ENCODE assay signal across 1 cellular context in genomic region chr21:20023199-20023598, GRCh38.
TF ChIP-seq lines count a peak whose summit lies in the region.

No MANE protein-coding gene starts in this region.

TF ChIP-seq in GM23338, 12 proteins besides CTCF, POLR2A, EP300 and RAD21 (continued from another document):
- TF ChIP-seq, protein P1, sequence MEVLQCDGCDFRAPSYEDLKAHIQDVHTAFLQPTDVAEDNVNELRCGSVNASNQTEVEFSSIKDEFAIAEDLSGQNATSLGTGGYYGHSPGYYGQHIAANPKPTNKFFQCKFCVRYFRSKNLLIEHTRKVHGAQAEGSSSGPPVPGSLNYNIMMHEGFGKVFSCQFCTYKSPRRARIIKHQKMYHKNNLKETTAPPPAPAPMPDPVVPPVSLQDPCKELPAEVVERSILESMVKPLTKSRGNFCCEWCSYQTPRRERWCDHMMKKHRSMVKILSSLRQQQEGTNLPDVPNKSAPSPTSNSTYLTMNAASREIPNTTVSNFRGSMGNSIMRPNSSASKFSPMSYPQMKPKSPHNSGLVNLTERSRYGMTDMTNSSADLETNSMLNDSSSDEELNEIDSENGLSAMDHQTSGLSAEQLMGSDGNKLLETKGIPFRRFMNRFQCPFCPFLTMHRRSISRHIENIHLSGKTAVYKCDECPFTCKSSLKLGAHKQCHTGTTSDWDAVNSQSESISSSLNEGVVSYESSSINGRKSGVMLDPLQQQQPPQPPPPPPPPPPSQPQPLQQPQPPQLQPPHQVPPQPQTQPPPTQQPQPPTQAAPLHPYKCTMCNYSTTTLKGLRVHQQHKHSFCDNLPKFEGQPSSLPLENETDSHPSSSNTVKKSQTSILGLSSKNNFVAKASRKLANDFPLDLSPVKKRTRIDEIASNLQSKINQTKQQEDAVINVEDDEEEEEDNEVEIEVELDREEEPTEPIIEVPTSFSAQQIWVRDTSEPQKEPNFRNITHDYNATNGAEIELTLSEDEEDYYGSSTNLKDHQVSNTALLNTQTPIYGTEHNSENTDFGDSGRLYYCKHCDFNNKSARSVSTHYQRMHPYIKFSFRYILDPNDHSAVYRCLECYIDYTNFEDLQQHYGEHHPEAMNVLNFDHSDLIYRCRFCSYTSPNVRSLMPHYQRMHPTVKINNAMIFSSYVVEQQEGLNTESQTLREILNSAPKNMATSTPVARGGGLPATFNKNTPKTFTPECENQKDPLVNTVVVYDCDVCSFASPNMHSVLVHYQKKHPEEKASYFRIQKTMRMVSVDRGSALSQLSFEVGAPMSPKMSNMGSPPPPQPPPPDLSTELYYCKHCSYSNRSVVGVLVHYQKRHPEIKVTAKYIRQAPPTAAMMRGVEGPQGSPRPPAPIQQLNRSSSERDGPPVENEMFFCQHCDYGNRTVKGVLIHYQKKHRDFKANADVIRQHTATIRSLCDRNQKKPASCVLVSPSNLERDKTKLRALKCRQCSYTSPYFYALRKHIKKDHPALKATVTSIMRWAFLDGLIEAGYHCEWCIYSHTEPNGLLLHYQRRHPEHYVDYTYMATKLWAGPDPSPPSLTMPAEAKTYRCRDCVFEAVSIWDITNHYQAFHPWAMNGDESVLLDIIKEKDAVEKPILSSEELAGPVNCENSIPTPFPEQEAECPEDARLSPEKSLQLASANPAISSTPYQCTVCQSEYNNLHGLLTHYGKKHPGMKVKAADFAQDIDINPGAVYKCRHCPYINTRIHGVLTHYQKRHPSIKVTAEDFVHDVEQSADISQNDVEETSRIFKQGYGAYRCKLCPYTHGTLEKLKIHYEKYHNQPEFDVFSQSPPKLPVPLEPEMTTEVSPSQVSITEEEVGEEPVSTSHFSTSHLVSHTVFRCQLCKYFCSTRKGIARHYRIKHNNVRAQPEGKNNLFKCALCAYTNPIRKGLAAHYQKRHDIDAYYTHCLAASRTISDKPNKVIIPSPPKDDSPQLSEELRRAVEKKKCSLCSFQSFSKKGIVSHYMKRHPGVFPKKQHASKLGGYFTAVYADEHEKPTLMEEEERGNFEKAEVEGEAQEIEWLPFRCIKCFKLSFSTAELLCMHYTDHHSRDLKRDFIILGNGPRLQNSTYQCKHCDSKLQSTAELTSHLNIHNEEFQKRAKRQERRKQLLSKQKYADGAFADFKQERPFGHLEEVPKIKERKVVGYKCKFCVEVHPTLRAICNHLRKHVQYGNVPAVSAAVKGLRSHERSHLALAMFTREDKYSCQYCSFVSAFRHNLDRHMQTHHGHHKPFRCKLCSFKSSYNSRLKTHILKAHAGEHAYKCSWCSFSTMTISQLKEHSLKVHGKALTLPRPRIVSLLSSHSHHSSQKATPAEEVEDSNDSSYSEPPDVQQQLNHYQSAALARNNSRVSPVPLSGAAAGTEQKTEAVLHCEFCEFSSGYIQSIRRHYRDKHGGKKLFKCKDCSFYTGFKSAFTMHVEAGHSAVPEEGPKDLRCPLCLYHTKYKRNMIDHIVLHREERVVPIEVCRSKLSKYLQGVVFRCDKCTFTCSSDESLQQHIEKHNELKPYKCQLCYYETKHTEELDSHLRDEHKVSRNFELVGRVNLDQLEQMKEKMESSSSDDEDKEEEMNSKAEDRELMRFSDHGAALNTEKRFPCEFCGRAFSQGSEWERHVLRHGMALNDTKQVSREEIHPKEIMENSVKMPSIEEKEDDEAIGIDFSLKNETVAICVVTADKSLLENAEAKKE (CRISPR knock-in tag; IDR thresholded peaks at IDR 0.05): no peak
- TF ChIP-seq, protein P2, sequence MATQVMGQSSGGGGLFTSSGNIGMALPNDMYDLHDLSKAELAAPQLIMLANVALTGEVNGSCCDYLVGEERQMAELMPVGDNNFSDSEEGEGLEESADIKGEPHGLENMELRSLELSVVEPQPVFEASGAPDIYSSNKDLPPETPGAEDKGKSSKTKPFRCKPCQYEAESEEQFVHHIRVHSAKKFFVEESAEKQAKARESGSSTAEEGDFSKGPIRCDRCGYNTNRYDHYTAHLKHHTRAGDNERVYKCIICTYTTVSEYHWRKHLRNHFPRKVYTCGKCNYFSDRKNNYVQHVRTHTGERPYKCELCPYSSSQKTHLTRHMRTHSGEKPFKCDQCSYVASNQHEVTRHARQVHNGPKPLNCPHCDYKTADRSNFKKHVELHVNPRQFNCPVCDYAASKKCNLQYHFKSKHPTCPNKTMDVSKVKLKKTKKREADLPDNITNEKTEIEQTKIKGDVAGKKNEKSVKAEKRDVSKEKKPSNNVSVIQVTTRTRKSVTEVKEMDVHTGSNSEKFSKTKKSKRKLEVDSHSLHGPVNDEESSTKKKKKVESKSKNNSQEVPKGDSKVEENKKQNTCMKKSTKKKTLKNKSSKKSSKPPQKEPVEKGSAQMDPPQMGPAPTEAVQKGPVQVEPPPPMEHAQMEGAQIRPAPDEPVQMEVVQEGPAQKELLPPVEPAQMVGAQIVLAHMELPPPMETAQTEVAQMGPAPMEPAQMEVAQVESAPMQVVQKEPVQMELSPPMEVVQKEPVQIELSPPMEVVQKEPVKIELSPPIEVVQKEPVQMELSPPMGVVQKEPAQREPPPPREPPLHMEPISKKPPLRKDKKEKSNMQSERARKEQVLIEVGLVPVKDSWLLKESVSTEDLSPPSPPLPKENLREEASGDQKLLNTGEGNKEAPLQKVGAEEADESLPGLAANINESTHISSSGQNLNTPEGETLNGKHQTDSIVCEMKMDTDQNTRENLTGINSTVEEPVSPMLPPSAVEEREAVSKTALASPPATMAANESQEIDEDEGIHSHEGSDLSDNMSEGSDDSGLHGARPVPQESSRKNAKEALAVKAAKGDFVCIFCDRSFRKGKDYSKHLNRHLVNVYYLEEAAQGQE (IDR thresholded peaks at IDR 0.05; ENCODE audit: unreplicated experiment): no peak
TF ChIP-seq in GM23338: peak in this region for 0.
